In genomic region chr9:104923740-104924139, GRCh38 we compare ENCODE assay signal across 12 cellular contexts. TPM values are rescaled to one million over a fixed set of nuclear protein-coding genes. Genes with fewer than 3 reads are reported as not detected.
DNase-seq lines count a peak whose midpoint lies in the region; ATAC-seq, FAIRE-seq and TF ChIP-seq lines count a peak whose summit lies in the region.
"Had no signal": no experiment of that assay in that cellular context is flagged by ENCODE, and none has a peak within 500 bp of the region (broad histone marks: within the 10 kb centered on the region; RNA-seq: fewer than 3 reads in every experiment).

No MANE protein-coding gene starts in this region.

- FAIRE-seq in GM12892 (lab: Jason Lieb, UNC): no peak

- no peak for TF ChIP-seq EP300 in gastroesophageal sphincter (IDR thresholded peaks at IDR 0.05)

- 73 to 85% methylated on average over 4 of the region's 4 CpGs for WGBS in gastroesophageal sphincter (ENCODE audit: low coverage in 1 of 2), 2 donors
- 76 to 78% methylated on average over 4 of the region's 4 CpGs for WGBS in heart right ventricle, 2 donors

- TF ChIP-seq CTCF in GM12865 (IDR thresholded peaks at IDR 0.05; ENCODE audit: insufficient read depth, low read depth, low read length, missing control alignments) (no peak), gastroesophageal sphincter (IDR thresholded peaks at IDR 0.05) (no peak), type B pancreatic cell (conservative IDR thresholded peaks at IDR 0.05) (no peak), heart right ventricle (IDR thresholded peaks at IDR 0.05) (no peak)

- H3K4me3 Mint-ChIP-seq in type B pancreatic cell: no peak overlapping the region
- H3K4me3 Mint-ChIP-seq: activated CD8-positive, alpha-beta T cell treated with anti-CD3 and anti-CD28 coated beads, Interleukin-2, amount 10 ng/mL, durations not matched to agents 7 days and 5 days; CD4-positive, CD25-positive, alpha-beta regulatory T cell; naive thymus-derived CD4-positive, alpha-beta T cell had no signal

- H3K36me3 Mint-ChIP-seq in type B pancreatic cell: no peaks in the 10 kb centered on the region
- H3K36me3 Mint-ChIP-seq: CD4-positive, CD25-positive, alpha-beta regulatory T cell had no signal

- H3K9me3 ChIP-seq in gastroesophageal sphincter (no peaks in the 10 kb centered on the region), heart right ventricle (no peaks in the 10 kb centered on the region)

- intact Hi-C loops in heart right ventricle (cut with DNase I): loop anchor here in 6 of 10 donors (5.0 to 10.0 kb wide), 6 partner anchors 46 to 491 kb away; partner anchors contain the start of gene SLC44A1 (in 2 of the 6)

- peak overlapping the region in 3 of 4 donors; percentile 0 to 48 (median 21) for H3K27ac ChIP-seq in gastroesophageal sphincter
- peak overlapping the region in 1 of 10 donors; percentile 32 for H3K27ac ChIP-seq in heart right ventricle

- H3K4me1 Mint-ChIP-seq in type B pancreatic cell (ENCODE audit: unreplicated experiment): peaks cover 18% of the 10 kb centered on the region

- ATAC-seq in GM21447 (IDR thresholded peaks at IDR 0.05; ENCODE audit: unreplicated experiment): peak; percentile 45
- ATAC-seq in HG03342 (IDR thresholded peaks at IDR 0.05; ENCODE audit: unreplicated experiment): peak; percentile 47
- no peak for ATAC-seq in gastroesophageal sphincter
- ATAC-seq in heart right ventricle: no peak
- ATAC-seq: activated CD8-positive, alpha-beta T cell treated with anti-CD3 and anti-CD28 coated beads, Interleukin-2, amount 10 ng/mL, durations not matched to agents 7 days and 5 days; naive thymus-derived CD4-positive, alpha-beta T cell; Right ventricle myocardium inferior had no signal

- H3K9me3 Mint-ChIP-seq in type B pancreatic cell: no peaks in the 10 kb centered on the region
- H3K9me3 Mint-ChIP-seq: CD4-positive, CD25-positive, alpha-beta regulatory T cell; naive thymus-derived CD4-positive, alpha-beta T cell had no signal

- H3K27me3 Mint-ChIP-seq in type B pancreatic cell: peaks cover 3% of the 10 kb centered on the region

- DNase-seq in GM12865 (ENCODE audit: low read depth) (peak; percentile 44), type B pancreatic cell (ENCODE audit: extremely low spot score, unreplicated experiment) (no peak), SKM-1 treated with dmso at 0.1 percent for 144 hours (lab: John Stamatoyannopoulos, UW; ENCODE audit: unreplicated experiment) (no peak), GM12892 (ENCODE audit: insufficient read length) (no peak), heart right ventricle (no peak)
- DNase-seq: activated CD8-positive, alpha-beta T cell treated with anti-CD3 and anti-CD28 coated beads, Interleukin-2, amount 10 ng/mL, durations not matched to agents 7 days and 5 days; CD4-positive, CD25-positive, alpha-beta regulatory T cell; naive thymus-derived CD4-positive, alpha-beta T cell had no signal

- no peak overlapping the region for H3K27ac Mint-ChIP-seq in type B pancreatic cell
- H3K27ac Mint-ChIP-seq: activated CD8-positive, alpha-beta T cell treated with anti-CD3 and anti-CD28 coated beads, Interleukin-2, amount 10 ng/mL, durations not matched to agents 7 days and 5 days; CD4-positive, CD25-positive, alpha-beta regulatory T cell; naive thymus-derived CD4-positive, alpha-beta T cell had no signal

- TF ChIP-seq POLR2A in gastroesophageal sphincter (IDR thresholded peaks at IDR 0.05): no peak
- TF ChIP-seq POLR2A in GM12892 (IDR thresholded peaks at IDR 0.05; ENCODE audit: low read depth, low read length): no peak

- H3K36me3 ChIP-seq in gastroesophageal sphincter (peaks cover 0 to 8% of the 10 kb centered on the region in 2 donors), heart right ventricle (peaks cover 0 to 14% (median 0%) of the 10 kb centered on the region in 9 donors)

- H3K27me3 ChIP-seq in gastroesophageal sphincter (no peaks in the 10 kb centered on the region), heart right ventricle (peaks cover 0 to 3% (median 0%) of the 10 kb centered on the region in 7 donors)

- H3K4me3 ChIP-seq in GM12865 (ENCODE audit: low read depth, low read length) (no peak overlapping the region), gastroesophageal sphincter (peak overlapping the region in 1 of 2 donors; percentile 1), heart right ventricle (peak overlapping the region in 1 of 10 donors; percentile 12)

- H3K4me1 ChIP-seq in gastroesophageal sphincter (peaks cover 2 to 80% (median 8%) of the 10 kb centered on the region in 3 donors), heart right ventricle (peaks cover 5 to 87% (median 36%) of the 10 kb centered on the region in 9 donors)

RNA-seq across cellular contexts. Expression of gene ABCA1, which starts 4.2 kb away (rescaled TPM):
- total RNA-seq in gastroesophageal sphincter (10 to 100 TPM; 46.2 to 91.5 (median 64.9) TPM), type B pancreatic cell (ENCODE audit: low replicate concordance) (16.2 and 20.8 TPM in 2 replicates), heart right ventricle (10 to 100 TPM in 7 of 10 donors, 1 to 10 TPM in 3; 7.6 to 35.0 (median 13.8) TPM)
- polyA plus RNA-seq in GM12892 (2012; ENCODE audit: missing spikeins): 0.06 TPM
- polyA plus RNA-seq in heart right ventricle: 10 to 100 TPM in 1 of 2 donors, 1 to 10 TPM in 1; 1.3 to 10.2 TPM

Comparison
In these comparisons a context has a peak if more than half of its experiments do, and no peak if none do; other contexts are left out.
1. ATAC-seq: peak in GM21447 (single experiment) and HG03342 (single experiment); none in gastroesophageal sphincter (single experiment) and heart right ventricle (0 of 8).